In the genomic region with DNA sequence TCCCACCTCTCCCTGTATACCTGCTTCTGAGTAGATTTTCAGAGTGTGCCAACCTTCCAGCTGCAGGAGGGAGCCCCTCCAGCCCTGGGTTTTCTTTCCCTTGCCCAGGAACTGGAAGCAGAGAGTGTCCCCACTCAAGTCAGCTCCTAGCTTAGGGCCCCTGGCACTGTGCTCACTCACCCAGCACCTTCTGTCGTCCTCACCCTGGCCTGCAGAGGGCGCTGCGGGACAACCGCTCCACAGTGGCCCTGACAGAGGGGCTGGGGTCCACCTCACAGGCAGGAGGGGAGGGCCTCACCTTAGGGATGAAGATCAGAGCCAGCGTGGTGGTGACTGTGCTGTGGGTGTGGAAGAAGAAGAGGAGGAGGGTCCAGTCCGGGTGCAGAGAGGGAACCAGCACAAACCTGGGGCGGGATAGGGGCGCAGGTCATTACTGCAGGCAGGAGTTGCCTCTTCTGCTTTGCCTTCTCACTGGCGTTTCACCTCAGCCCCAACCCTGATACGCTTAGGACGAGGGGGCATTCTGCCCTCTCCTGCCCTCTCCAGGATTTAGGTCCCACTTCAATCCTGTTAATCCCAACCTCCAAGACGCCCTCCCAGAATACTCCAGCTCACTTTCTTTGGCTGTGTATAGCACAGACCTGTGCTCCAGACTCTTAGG, we compare ENCODE assay signal across 8 cellular contexts. TPM values are rescaled to one million over a fixed set of nuclear protein-coding genes. Genes with fewer than 3 reads are reported as not detected.
DNase-seq lines count a peak whose midpoint lies in the region; ATAC-seq, FAIRE-seq and TF ChIP-seq lines count a peak whose summit lies in the region.

No MANE protein-coding gene starts in this region.

- H3K4me1 ChIP-seq in CD4-positive, CD25-positive, alpha-beta regulatory T cell (ENCODE audit: control insufficient read depth, insufficient read depth, low read length, poor library complexity, severe bottlenecking) = no peaks in the 10 kb centered on the region
- H3K4me1 ChIP-seq in H9 (ENCODE audit: insufficient read depth, low read length) = no peaks in the 10 kb centered on the region
- H3K4me1 ChIP-seq in pancreas = no peaks in the 10 kb centered on the region

- H3K9me3 Mint-ChIP-seq in CD4-positive, CD25-positive, alpha-beta regulatory T cell = peaks cover 0 to 1% (median 0%) of the 10 kb centered on the region in 7 donors
- H3K9me3 Mint-ChIP-seq in H9 = no peaks in the 10 kb centered on the region

- no peak overlapping the region for H2BK120ac ChIP-seq in H9 (ENCODE audit: low read depth, low read length, poor library complexity, severe bottlenecking)

- no peaks in the 10 kb centered on the region for H3K4me1 Mint-ChIP-seq in CD4-positive, CD25-positive, alpha-beta regulatory T cell
- peaks cover 19 to 24% of the 10 kb centered on the region in 2 experiments for H3K4me1 Mint-ChIP-seq in H9

- peak; percentile 16 to 24 (median 23) for DNase-seq in CD4-positive, CD25-positive, alpha-beta regulatory T cell
- DNase-seq in H9 (peak; percentile 93), T-helper 2 cell (peak in 3 of 5 experiments; percentile 19 to 42 (median 21)), ecto neural progenitor cell (ENCODE audit: low spot score) (peak; percentile 93), pancreas (peak in 4 of 6 donors; percentile 24 to 69 (median 41)), NOMO-1 treated with DMSO at 0.1 percent for 48 hours (lab: John Stamatoyannopoulos, UW; ENCODE audit: unreplicated experiment) (no peak)

- no peak overlapping the region for H3K4ac ChIP-seq in H9 (ENCODE audit: low read depth, low read length)

- H3K9me3 ChIP-seq in CD4-positive, CD25-positive, alpha-beta regulatory T cell (ENCODE audit: control insufficient read depth in 2 of 2, low read length in 2 of 2) = no peaks in the 10 kb centered on the region
- H3K9me3 ChIP-seq in H9 (ENCODE audit: control insufficient read depth, low read depth, low read length) (no peaks in the 10 kb centered on the region), pancreas (no peaks in the 10 kb centered on the region)

- H3K4me2 ChIP-seq in H9 (ENCODE audit: insufficient read depth, insufficient read length, low read length) = no peak overlapping the region

- no peak overlapping the region for H3K23ac ChIP-seq in H9 (ENCODE audit: insufficient read length, low read depth, low read length)

- no peak overlapping the region for H3K4me3 Mint-ChIP-seq in CD4-positive, CD25-positive, alpha-beta regulatory T cell
- no peak overlapping the region; a peak in 1 of 5 replicates for H3K4me3 Mint-ChIP-seq in H9

- H3K27me3 ChIP-seq in CD4-positive, CD25-positive, alpha-beta regulatory T cell (ENCODE audit: control insufficient read depth, insufficient read depth, low read length) = no peaks in the 10 kb centered on the region
- H3K27me3 ChIP-seq in H9 (ENCODE audit: insufficient read depth, low read length) (no peaks in the 10 kb centered on the region), pancreas (no peaks in the 10 kb centered on the region)

- H4K5ac ChIP-seq in H9 (ENCODE audit: insufficient read length, low read depth, low read length) = no peak overlapping the region

- H3K27me3 Mint-ChIP-seq in CD4-positive, CD25-positive, alpha-beta regulatory T cell = peaks cover 18% of the 10 kb centered on the region
- peaks cover 4% of the 10 kb centered on the region; the same call in 1 of the 2 replicates for H3K27me3 Mint-ChIP-seq in H9 (ENCODE audit: low read depth)

- no peak overlapping the region for H3K4me3 ChIP-seq in CD4-positive, CD25-positive, alpha-beta regulatory T cell (ENCODE audit: low read depth, low read length)
- H3K4me3 ChIP-seq in pancreas = no peak overlapping the region

- H3K36me3 Mint-ChIP-seq in CD4-positive, CD25-positive, alpha-beta regulatory T cell = no peaks in the 10 kb centered on the region
- H3K36me3 Mint-ChIP-seq in H9 (ENCODE audit: insufficient read depth in 1 of 3, low read depth in 3 of 3) = no peaks in the 10 kb centered on the region

- H2BK5ac ChIP-seq in H9 (ENCODE audit: insufficient read length, low read length) = no peak overlapping the region

- no peaks in the 10 kb centered on the region for H3K36me3 ChIP-seq in CD4-positive, CD25-positive, alpha-beta regulatory T cell (ENCODE audit: control insufficient read depth, insufficient read depth, low read length)
- no peaks in the 10 kb centered on the region for H3K36me3 ChIP-seq in pancreas

- H2AK5ac ChIP-seq in H9 (ENCODE audit: insufficient read length, low read length) = no peak overlapping the region

- no peak for FAIRE-seq in pancreas (lab: Jason Lieb, UNC)

- H3K79me1 ChIP-seq in H9 (ENCODE audit: insufficient read depth, low read depth, low read length, poor library complexity, severe bottlenecking) = no peaks in the 10 kb centered on the region

- peak in 1 of 2 donors; percentile 47 for ATAC-seq in CD4-positive, CD25-positive, alpha-beta regulatory T cell (ENCODE audit: low read depth in 2 of 2)
- ATAC-seq in pancreas (peak in 3 of 4 donors; percentile 28 to 57 (median 50)), GM18520 (IDR thresholded peaks at IDR 0.05; ENCODE audit: unreplicated experiment) (no peak), HG02759 (IDR thresholded peaks at IDR 0.05; ENCODE audit: unreplicated experiment) (no peak)

- H2BK15ac ChIP-seq in H9 (ENCODE audit: low read depth, low read length) = no peak overlapping the region

- WGBS in H9 (ENCODE audit: extremely low coverage, insufficient read length, low lambda C conversion rate) = no CpG with 5 or more reads among the region's 12 CpGs
- 35 to 36% methylated on average over 12 of the region's 12 CpGs for WGBS in pancreas, 2 donors

- no peak overlapping the region for H3K27ac Mint-ChIP-seq in CD4-positive, CD25-positive, alpha-beta regulatory T cell
- peak overlapping the region in 1 of 3 experiments; percentile 4; a peak in 3 of 7 replicates for H3K27ac Mint-ChIP-seq in H9

- no peak overlapping the region for H3K27ac ChIP-seq in CD4-positive, CD25-positive, alpha-beta regulatory T cell (ENCODE audit: insufficient read depth, low read length, poor library complexity, severe bottlenecking)
- no peak overlapping the region for H3K27ac ChIP-seq in H9 (ENCODE audit: insufficient read length, low read depth, low read length)
- H3K27ac ChIP-seq in pancreas = no peak overlapping the region

- no peak overlapping the region for H2AFZ ChIP-seq in H9 (ENCODE audit: low read length)

- no peak overlapping the region for H3K9ac ChIP-seq in H9 (ENCODE audit: extremely low read depth, insufficient read length, low read length)

- no peak overlapping the region for H3K18ac ChIP-seq in H9 (ENCODE audit: insufficient read length, low read depth, low read length)

- no peaks in the 10 kb centered on the region for H4K20me1 ChIP-seq in H9 (ENCODE audit: control insufficient read depth, insufficient read depth, insufficient read length)

- no peak overlapping the region for H3K14ac ChIP-seq in H9 (ENCODE audit: insufficient read depth, low read length)

- H2BK12ac ChIP-seq in H9 (ENCODE audit: insufficient read length, low read depth, low read length) = no peak overlapping the region

- no peaks in the 10 kb centered on the region for H3K79me2 ChIP-seq in H9 (ENCODE audit: insufficient read depth, low read length)

- TF ChIP-seq CTCF in H9 (conservative IDR thresholded peaks at IDR 0.05) = peak; percentile 98
- TF ChIP-seq CTCF in pancreas (IDR thresholded peaks at IDR 0.05) = peak in 2 of 4 donors; percentile 6 to 8

- H2BK20ac ChIP-seq in H9 (ENCODE audit: low read depth, low read length, poor library complexity, severe bottlenecking) = no peak overlapping the region

- H4K8ac ChIP-seq in H9 (replicated peaks; ENCODE audit: insufficient read length, low read depth, low read length) = no peak overlapping the region

- H4K91ac ChIP-seq in H9 (ENCODE audit: insufficient read length, low read depth, low read length) = no peak overlapping the region

- no peaks in the 10 kb centered on the region for H3K23me2 ChIP-seq in H9 (ENCODE audit: insufficient read length, low read depth, low read length, poor library complexity, severe bottlenecking)

- H3K56ac ChIP-seq in H9 (ENCODE audit: insufficient read length, low read depth, low read length) = no peak overlapping the region

- intact Hi-C loops in pancreas (cut with DNase I) = no loop called here

- no peak overlapping the region for H3T11ph ChIP-seq in H9 (ENCODE audit: low read length)

RNA-seq across cellular contexts. Expression of a gene that starts 10.0 kb away (rescaled TPM):
- 0.07 TPM for total RNA-seq in CD4-positive, CD25-positive, alpha-beta regulatory T cell
- polyA plus RNA-seq in CD4-positive, CD25-positive, alpha-beta regulatory T cell = not detected
- total RNA-seq in H9 (2021) = not detected in 2 replicates
- total RNA-seq in pancreas = under 1 TPM in 5 of 6 donors, not detected in 1; 0.05 to 0.61 (median 0.12) TPM
- under 1 TPM; 0.34 to 0.45 TPM for polyA plus RNA-seq in pancreas

RNA-seq across cellular contexts. Expression of a gene that starts 17.9 kb away (rescaled TPM):
- total RNA-seq in CD4-positive, CD25-positive, alpha-beta regulatory T cell = 14.4 TPM
- under 1 TPM; 0.32 to 0.47 (median 0.38) TPM for polyA plus RNA-seq in CD4-positive, CD25-positive, alpha-beta regulatory T cell
- total RNA-seq in H9 (2021) = 28.7 and 31.0 TPM in 2 replicates
- total RNA-seq in pancreas = 10 to 100 TPM; 13.1 to 24.0 (median 18.6) TPM
- 10 to 100 TPM in 1 of 2 donors, 1 to 10 TPM in 1; 5.5 to 10.7 TPM for polyA plus RNA-seq in pancreas

RNA-seq across cellular contexts. Expression of a gene that starts 36.8 kb away (rescaled TPM):
- 12.8 TPM for total RNA-seq in CD4-positive, CD25-positive, alpha-beta regulatory T cell
- polyA plus RNA-seq in CD4-positive, CD25-positive, alpha-beta regulatory T cell = 10 to 100 TPM; 27.1 to 35.0 (median 30.5) TPM
- total RNA-seq in H9 (2021) (57.7 and 59.9 TPM in 2 replicates), pancreas (10 to 100 TPM; 14.1 to 29.1 (median 19.5) TPM)
- polyA plus RNA-seq in pancreas = 10 to 100 TPM in 1 of 2 donors, 1 to 10 TPM in 1; 9.2 to 21.1 TPM

Comparison
In these comparisons a context has a peak if more than half of its experiments do, and no peak if none do; other contexts are left out.
1. ATAC-seq: peak in pancreas (3 of 4); none in GM18520 (single experiment) and HG02759 (single experiment).